ENCODE assay signal across 8 cellular contexts in genomic region chr1:226186124-226187018, GRCh38. TPM values are rescaled to one million over a fixed set of nuclear protein-coding genes. Genes with fewer than 3 reads are reported as not detected.
A peak's percentile ranks its signal among the peaks of the same experiment; 100 is the strongest.
DNase-seq lines count a peak whose midpoint lies in the region; ATAC-seq and TF ChIP-seq lines count a peak whose summit lies in the region.

Gene ACBD3, minus strand, starts transcription at chr1:226186741. Its CDS starts 66 bp downstream, at chr1:226186675.

- WGBS in liver: under 1% methylated on average over 74 of the region's 75 CpGs

- no peaks in the 10 kb centered on the region for H3K9me3 ChIP-seq in liver (ENCODE audit: control insufficient read depth in 4 of 4, low read length in 3 of 4)

- no peak for TF ChIP-seq RAD21 in liver (IDR thresholded peaks at IDR 0.05)

- peak; percentile 86 for DNase-seq in CD1c-positive myeloid dendritic cell (ENCODE audit: extremely low spot score)
- DNase-seq in NCI-H82 (lab: John Stamatoyannopoulos, UW): peak; percentile 96
- peak; percentile 74 to 76 for DNase-seq in activated CD4-positive, alpha-beta T cell treated with anti-CD3 and anti-CD28 coated beads, Interleukin-2, amount 50 U/mL, for 4 hours
- peak; percentile 87 for DNase-seq in dermis blood vessel endothelial cell
- DNase-seq in stimulated activated CD4-positive, alpha-beta T cell treated with anti-CD3 and anti-CD28 coated beads, Interleukin-4, amount 100 ng/mL, for 1 hour: peak; percentile 81

- peaks cover 5 to 25% (median 14%) of the 10 kb centered on the region in 4 donors for H3K4me1 ChIP-seq in liver (ENCODE audit: control insufficient read depth in 4 of 4, insufficient read depth in 4 of 4, low read length in 3 of 4)

- TF ChIP-seq CTCF in liver (IDR thresholded peaks at IDR 0.05; ENCODE audit: low read depth, low read length, missing input control): no peak

- H3K36me3 ChIP-seq in liver (ENCODE audit: control insufficient read depth in 4 of 4, insufficient read depth in 3 of 4, low read depth in 1 of 4, low read length in 3 of 4): no peaks in the 10 kb centered on the region

- ATAC-seq in GM19438 (IDR thresholded peaks at IDR 0.05; ENCODE audit: low read depth, unreplicated experiment) (peak; percentile 94), HG03571 (IDR thresholded peaks at IDR 0.05; ENCODE audit: unreplicated experiment) (peak; percentile 92)

- H3K27me3 ChIP-seq in liver (ENCODE audit: control insufficient read depth in 4 of 4, insufficient read depth in 4 of 4, low read length in 3 of 4): no peaks in the 10 kb centered on the region

- H3K9ac ChIP-seq in liver (ENCODE audit: low read depth in 1 of 2, low read length in 2 of 2): peak within 1 kb of the TSS; percentile 73 to 95

- H3K27ac ChIP-seq in liver (ENCODE audit: low read depth in 1 of 2, low read length in 2 of 2): peak within 1 kb of the TSS; percentile 56 to 84

- peak within 1 kb of the TSS; percentile 76 to 95 (median 92) for H3K4me3 ChIP-seq in liver (ENCODE audit: low read depth in 1 of 3, low read length in 3 of 3)

TF ChIP-seq in liver, 16 proteins besides CTCF, POLR2A, EP300 and RAD21:
- TF ChIP-seq JUND (IDR thresholded peaks at IDR 0.05) (no peak), NR2F2 (IDR thresholded peaks at IDR 0.05) (peak; percentile 69), MAX (IDR thresholded peaks at IDR 0.05) (no peak), GABPA (IDR thresholded peaks at IDR 0.05 in 1 of 2, conservative IDR thresholded peaks at IDR 0.05 in 1 of 2) (peak; percentile 78 to 94), YY1 (IDR thresholded peaks at IDR 0.05) (peak; percentile 92), FOXA1 (IDR thresholded peaks at IDR 0.05) (no peak)
TF ChIP-seq in liver: peak in this region for 3.

RNA-seq across cellular contexts. Expression of gene ACBD3, which starts in this region (rescaled TPM):
- 41.9 and 50.5 TPM in 2 replicates for total RNA-seq in dermis blood vessel endothelial cell
- total RNA-seq in liver: 10 to 100 TPM; 17.8 to 26.9 TPM
- 10 to 100 TPM in 1 of 2 donors, 1 to 10 TPM in 1; 9.0 to 10.3 TPM for polyA plus RNA-seq in liver

Comparison
In these comparisons a context has a peak if more than half of its experiments do, and no peak if none do; other contexts are left out.
1. Peak in every context shown above with its lines: DNase-seq, ATAC-seq, H3K4me3 ChIP-seq and H3K27ac ChIP-seq.